ENCODE assay signal across 8 cellular contexts in genomic region chr2:201618744-201619654, GRCh38. TPM values are rescaled to one million over a fixed set of nuclear protein-coding genes. Genes with fewer than 3 reads are reported as not detected.
A peak's percentile ranks its signal among the peaks of the same experiment; 100 is the strongest.
DNase-seq lines count a peak whose midpoint lies in the region; ATAC-seq and TF ChIP-seq lines count a peak whose summit lies in the region.

No MANE protein-coding gene starts in this region.

- DNase-seq in H7 (peak; percentile 39), amniotic epithelial cell (ENCODE audit: low read depth) (peak; percentile 42), right cardiac atrium (peak; percentile 88 to 95 (median 94)), spleen (peak; percentile 81), inferior parietal cortex (ENCODE audit: extremely low spot score) (no peak), amniotic stem cell (lab: John Stamatoyannopoulos, UW) (no peak)

- H3K27ac ChIP-seq in right cardiac atrium (ENCODE audit: low read length) (no peak overlapping the region), spleen (no peak overlapping the region)

- H3K36me3 ChIP-seq in H7 (replicated peaks; ENCODE audit: control insufficient read depth, insufficient read depth, low read length) (peaks cover 2% of the 10 kb centered on the region; the same call in 1 of the 2 replicates), spleen (no peaks in the 10 kb centered on the region)

- ATAC-seq in right cardiac atrium (peak; percentile 97), GM18511 (IDR thresholded peaks at IDR 0.05; ENCODE audit: unreplicated experiment) (no peak), HG03565 (IDR thresholded peaks at IDR 0.05; ENCODE audit: unreplicated experiment) (no peak)

- 34% methylated on average over 39 of the region's 39 CpGs for WGBS in right cardiac atrium
- 49 to 57% (median 55%) methylated on average over 37 to 39 of the region's 39 CpGs for WGBS in spleen, 5 donors

- H3K27me3 ChIP-seq in H7 (ENCODE audit: control insufficient read depth, insufficient read depth, low read length) (no peaks in the 10 kb centered on the region), right cardiac atrium (ENCODE audit: control insufficient read depth, insufficient read depth) (no peaks in the 10 kb centered on the region), spleen (replicated peaks in 1 of 7) (no peaks in the 10 kb centered on the region)

- H3K4me3 ChIP-seq in H7 (ENCODE audit: insufficient read depth, low read depth, low read length) (no peak overlapping the region), right cardiac atrium (ENCODE audit: low read length) (peak overlapping the region; percentile 16), spleen (peak overlapping the region in 2 of 8 donors; percentile 12 to 19)

- H3K9me3 ChIP-seq in right cardiac atrium (ENCODE audit: control insufficient read depth, low read length) (no peaks in the 10 kb centered on the region), spleen (no peaks in the 10 kb centered on the region)

- peak in 3 of 11 experiments; percentile 20 to 39 (median 36) for TF ChIP-seq CTCF in spleen (IDR thresholded peaks at IDR 0.05 in 8 of 11, conservative IDR thresholded peaks at IDR 0.05 in 3 of 11)

- H3K4me1 ChIP-seq in right cardiac atrium (ENCODE audit: control insufficient read depth, insufficient read depth, low read length) (no peaks in the 10 kb centered on the region), spleen (no peaks in the 10 kb centered on the region)

- TF ChIP-seq POLR2A in spleen (IDR thresholded peaks at IDR 0.05), result no peak

- intact Hi-C loops in right cardiac atrium (cut with DNase I), result no loop called here
- intact Hi-C loops in spleen (cut with DNase I; ENCODE audit: low total_unique reads), result no loop called here

RNA-seq across cellular contexts. Expression of gene TMEM237, which starts 24.3 kb away (rescaled TPM):
- total RNA-seq in H7 (2014; rRNA removed; shearing (Covaris generic)), result 29.0 and 32.5 TPM in 2 replicates
- total RNA-seq in right cardiac atrium (10 to 100 TPM; 17.9 to 22.8 (median 20.4) TPM), spleen (10 to 100 TPM in 1 of 7 donors, 1 to 10 TPM in 6; 5.3 to 12.7 (median 7.9) TPM)
- polyA plus RNA-seq in right cardiac atrium (12.1 TPM), spleen (1 to 10 TPM; 3.0 to 3.7 (median 3.2) TPM)

Comparison
In these comparisons a context has a peak if more than half of its experiments do, and no peak if none do; other contexts are left out.
1. DNase-seq: peak in H7 (single experiment), amniotic epithelial cell (single experiment), right cardiac atrium (3 of 3) and spleen (single experiment); none in inferior parietal cortex (single experiment) and amniotic stem cell (single experiment).
2. ATAC-seq: peak in right cardiac atrium (2 of 2); none in GM18511 (single experiment) and HG03565 (single experiment).